ENCODE assay signal across 12 cellular contexts in genomic region chr18:2706903-2707302, GRCh38. TPM values are rescaled to one million over a fixed set of nuclear protein-coding genes. Genes with fewer than 3 reads are reported as not detected.
DNase-seq lines count a peak whose midpoint lies in the region; ATAC-seq and TF ChIP-seq lines count a peak whose summit lies in the region.
"Had no signal": no experiment of that assay in that cellular context is flagged by ENCODE, and none has a peak within 500 bp of the region (broad histone marks: within the 10 kb centered on the region; RNA-seq: fewer than 3 reads in every experiment).

No MANE protein-coding gene starts in this region.

- H3K9me3 Mint-ChIP-seq in activated naive CD4-positive, alpha-beta T cell treated with anti-CD3 and anti-CD28 coated beads, Interleukin-2, amount 50 U/mL, for 24 hours: no peaks in the 10 kb centered on the region
- H3K9me3 Mint-ChIP-seq in brain: peaks cover 0 to 3% (median 0%) of the 10 kb centered on the region in 5 experiments
- no peaks in the 10 kb centered on the region for H3K9me3 Mint-ChIP-seq in stimulated activated naive CD8-positive, alpha-beta T cell treated with anti-CD3 and anti-CD28 coated beads, Interleukin-15, amount 100 ng/mL, for 72 hours

- peaks cover 46% of the 10 kb centered on the region for H3K36me3 Mint-ChIP-seq in activated naive CD4-positive, alpha-beta T cell treated with anti-CD3 and anti-CD28 coated beads, Interleukin-2, amount 50 U/mL, for 24 hours
- peaks cover 74% of the 10 kb centered on the region for H3K36me3 Mint-ChIP-seq in brain

- peak overlapping the region; percentile 94 for H3K27ac Mint-ChIP-seq in activated naive CD4-positive, alpha-beta T cell treated with anti-CD3 and anti-CD28 coated beads, Interleukin-2, amount 50 U/mL, for 24 hours
- peak overlapping the region in 3 of 5 experiments; percentile 4 to 29 (median 12) for H3K27ac Mint-ChIP-seq in brain
- H3K27ac Mint-ChIP-seq in stimulated activated naive CD8-positive, alpha-beta T cell treated with anti-CD3 and anti-CD28 coated beads, Interleukin-15, amount 100 ng/mL, for 72 hours: peak overlapping the region; percentile 96 to 97

- ATAC-seq in stimulated activated naive CD8-positive, alpha-beta T cell treated with anti-CD3 and anti-CD28 coated beads, Interleukin-15, amount 100 ng/mL, for 72 hours: no peak

- H3K4me3 Mint-ChIP-seq in activated naive CD4-positive, alpha-beta T cell treated with anti-CD3 and anti-CD28 coated beads, Interleukin-2, amount 50 U/mL, for 24 hours: no peak overlapping the region
- H3K4me3 Mint-ChIP-seq in brain: no peak overlapping the region
- H3K4me3 Mint-ChIP-seq in stimulated activated naive CD8-positive, alpha-beta T cell treated with anti-CD3 and anti-CD28 coated beads, Interleukin-15, amount 100 ng/mL, for 72 hours: no peak overlapping the region

- intact Hi-C loops in cardiac septum (cut with DNase I): no loop called here

- no peak for DNase-seq in activated naive CD4-positive, alpha-beta T cell (lab: John Stamatoyannopoulos, UW)
- DNase-seq in OCI-M1 (lab: John Stamatoyannopoulos, UW) (peak; percentile 92), nucleus accumbens (lab: John Stamatoyannopoulos, UW) (no peak), NCI-H187 treated with DMSO at 0.1 percent for 48 hours (lab: John Stamatoyannopoulos, UW) (no peak), cardiac septum (ENCODE audit: low spot score) (no peak)
- no peak for DNase-seq in stimulated activated naive CD8-positive, alpha-beta T cell treated with anti-CD3 and anti-CD28 coated beads, Interleukin-15, amount 100 ng/mL, for 72 hours
- DNase-seq: activated effector memory CD4-positive, alpha-beta T cell treated with Interleukin-2 at 50 U/mL for 16 hours; dermis blood vessel endothelial cell; kidney glomerular epithelial cell; NCI-H1436 treated with DMSO at 0.1 percent for 48 hours had no signal

- peaks cover 54% of the 10 kb centered on the region for H3K4me1 Mint-ChIP-seq in activated naive CD4-positive, alpha-beta T cell treated with anti-CD3 and anti-CD28 coated beads, Interleukin-2, amount 50 U/mL, for 24 hours
- no peaks in the 10 kb centered on the region for H3K4me1 Mint-ChIP-seq in brain
- peaks cover 37% of the 10 kb centered on the region for H3K4me1 Mint-ChIP-seq in stimulated activated naive CD8-positive, alpha-beta T cell treated with anti-CD3 and anti-CD28 coated beads, Interleukin-15, amount 100 ng/mL, for 72 hours

- no peaks in the 10 kb centered on the region for H3K27me3 Mint-ChIP-seq in activated naive CD4-positive, alpha-beta T cell treated with anti-CD3 and anti-CD28 coated beads, Interleukin-2, amount 50 U/mL, for 24 hours
- H3K27me3 Mint-ChIP-seq in brain: no peaks in the 10 kb centered on the region
- no peaks in the 10 kb centered on the region for H3K27me3 Mint-ChIP-seq in stimulated activated naive CD8-positive, alpha-beta T cell treated with anti-CD3 and anti-CD28 coated beads, Interleukin-15, amount 100 ng/mL, for 72 hours

- TF ChIP-seq CTCF in brain (conservative IDR thresholded peaks at IDR 0.05): no peak

RNA-seq across cellular contexts. Expression of gene SMCHD1, which starts 51.4 kb away (rescaled TPM):
- polyA plus RNA-seq in brain (ENCODE audit: insufficient read depth, low read depth, low replicate concordance): 5.5 TPM
- 34.8 TPM for total RNA-seq in cardiac septum

Comparison
In these comparisons a context has a peak if more than half of its experiments do, and no peak if none do; other contexts are left out.
1. H3K27ac Mint-ChIP-seq: peak in every context shown above with its lines; median percentile 96 in stimulated activated naive CD8-positive, alpha-beta T cell treated with anti-CD3 and anti-CD28 coated beads, Interleukin-15, amount 100 ng/mL, for 72 hours; 94 in activated naive CD4-positive, alpha-beta T cell treated with anti-CD3 and anti-CD28 coated beads, Interleukin-2, amount 50 U/mL, for 24 hours; 12 in brain.